10 cellular contexts compared by ENCODE assay signal in genomic region chr3:73622135-73622534, GRCh38. TPM values are rescaled to one million over a fixed set of nuclear protein-coding genes. Genes with fewer than 3 reads are reported as not detected.
DNase-seq lines count a peak whose midpoint lies in the region; FAIRE-seq and TF ChIP-seq lines count a peak whose summit lies in the region.
"Had no signal": no experiment of that assay in that cellular context is flagged by ENCODE, and none has a peak within 500 bp of the region (broad histone marks: within the 10 kb centered on the region; RNA-seq: fewer than 3 reads in every experiment).

No MANE protein-coding gene starts in this region.

- H3K4me1 Mint-ChIP-seq in nephron, result peaks cover 70% of the 10 kb centered on the region

- H3K4me3 ChIP-seq in BLaER1, result no peak overlapping the region
- peak overlapping the region; percentile 76 to 96 (median 88) for H3K4me3 ChIP-seq in esophagus muscularis mucosa
- no peak overlapping the region for H3K4me3 ChIP-seq in mesendoderm (ENCODE audit: low read length)

- TF ChIP-seq CTCF in esophagus muscularis mucosa (IDR thresholded peaks at IDR 0.05) (no peak), nephron (IDR thresholded peaks at IDR 0.05; ENCODE audit: unreplicated experiment in 3 of 3) (no peak), D721Med (IDR thresholded peaks at IDR 0.05; ENCODE audit: insufficient read depth, missing control alignments) (no peak), GM10266 (IDR thresholded peaks at IDR 0.05; ENCODE audit: control insufficient read depth, insufficient read depth, low read depth, missing control alignments) (no peak)

- H3K4me3 Mint-ChIP-seq in nephron, result peak overlapping the region; percentile 90 to 99 (median 97)

- no peak overlapping the region for H2BK120ac ChIP-seq in mesendoderm (ENCODE audit: low read depth, low read length)

- H2BK5ac ChIP-seq in mesendoderm (ENCODE audit: low read length), result no peak overlapping the region

- whole genome bisulfite sequencing in esophagus muscularis mucosa, result 14% methylated on average over 6 of the region's 6 CpGs
- WGBS in mesendoderm (ENCODE audit: extremely low coverage, insufficient coverage, low lambda C conversion rate), result no CpG with 5 or more reads among the region's 6 CpGs

- H3K27me3 ChIP-seq in BLaER1, result no peaks in the 10 kb centered on the region
- no peaks in the 10 kb centered on the region for H3K27me3 ChIP-seq in esophagus muscularis mucosa
- no peaks in the 10 kb centered on the region for H3K27me3 ChIP-seq in mesendoderm (ENCODE audit: insufficient read depth, low read length, poor library complexity)

- no peaks in the 10 kb centered on the region for H3K27me3 Mint-ChIP-seq in nephron (ENCODE audit: low read depth)

- peaks cover 15% of the 10 kb centered on the region for H3K36me3 Mint-ChIP-seq in nephron (ENCODE audit: low read depth)

- TF ChIP-seq POLR2A in esophagus muscularis mucosa (IDR thresholded peaks at IDR 0.05; ENCODE audit: low read depth), result no peak

- peak; percentile 70 to 84 for DNase-seq in NCI-H524 (lab: John Stamatoyannopoulos, UW)
- DNase-seq in esophagus muscularis mucosa (ENCODE audit: extremely low spot score), result no peak
- DNase-seq in D721Med (ENCODE audit: insufficient read length, low spot score), result no peak
- no peak for DNase-seq in GM10266 (ENCODE audit: extremely low spot score)
- no peak for DNase-seq in cerebellar cortex (ENCODE audit: low spot score)
- no peak for DNase-seq in mesendoderm
- DNase-seq: effector CD8-positive, alpha-beta T cell; T-helper 2 cell had no signal

- no peak for FAIRE-seq in D721Med (lab: Jason Lieb, UNC)

- peaks cover 18% of the 10 kb centered on the region for H3K9me3 ChIP-seq in BLaER1
- no peaks in the 10 kb centered on the region for H3K9me3 ChIP-seq in esophagus muscularis mucosa

- H4K20me1 ChIP-seq in BLaER1, result no peaks in the 10 kb centered on the region

- H3K4me1 ChIP-seq in BLaER1 (peaks cover 31% of the 10 kb centered on the region), esophagus muscularis mucosa (peaks cover 27 to 66% (median 61%) of the 10 kb centered on the region in 4 donors), mesendoderm (ENCODE audit: control insufficient read depth, low read depth, low read length) (no peaks in the 10 kb centered on the region)

- H3K4ac ChIP-seq in mesendoderm (ENCODE audit: low read depth, low read length), result no peak overlapping the region

- no peak overlapping the region for H3K56ac ChIP-seq in mesendoderm (ENCODE audit: low read length)

- H4K5ac ChIP-seq in mesendoderm (ENCODE audit: low read length), result no peak overlapping the region

- H4K8ac ChIP-seq in mesendoderm (ENCODE audit: low read depth, low read length), result no peak overlapping the region

- H2AK5ac ChIP-seq in mesendoderm (ENCODE audit: low read length), result no peak overlapping the region

- H3K79me1 ChIP-seq in mesendoderm (ENCODE audit: low read length), result no peaks in the 10 kb centered on the region

- H3K27ac ChIP-seq in BLaER1 (peak overlapping the region; percentile 32; the same call in 1 of the 2 replicates), esophagus muscularis mucosa (replicated peaks in 1 of 4) (peak overlapping the region; percentile 88 to 97 (median 92)), mesendoderm (ENCODE audit: low read depth, low read length) (no peak overlapping the region)

- intact Hi-C loops in esophagus muscularis mucosa (cut with DNase I), result loop anchor here (2.0 kb wide), 1 partner anchor 111 kb away; no protein-coding TSS in a partner anchor

- no peak for TF ChIP-seq EP300 in esophagus muscularis mucosa (IDR thresholded peaks at IDR 0.05)

- peak overlapping the region; percentile 59 for H3K4me2 ChIP-seq in BLaER1
- no peak overlapping the region for H3K4me2 ChIP-seq in mesendoderm (ENCODE audit: low read length)

- no peaks in the 10 kb centered on the region for H3K79me2 ChIP-seq in mesendoderm (ENCODE audit: control insufficient read depth, insufficient read depth, low read length)

- H3K23ac ChIP-seq in mesendoderm (ENCODE audit: low read length), result no peak overlapping the region

- no peaks in the 10 kb centered on the region for H3K36me3 ChIP-seq in BLaER1
- H3K36me3 ChIP-seq in esophagus muscularis mucosa, result no peaks in the 10 kb centered on the region
- no peaks in the 10 kb centered on the region for H3K36me3 ChIP-seq in mesendoderm (ENCODE audit: control insufficient read depth, insufficient read depth, low read length)

- H3K27ac Mint-ChIP-seq in nephron, result peak overlapping the region; percentile 89 to 95 (median 91)

- H3K18ac ChIP-seq in mesendoderm (ENCODE audit: low read length), result no peak overlapping the region

- H2BK15ac ChIP-seq in mesendoderm (replicated peaks; ENCODE audit: low read depth), result no peak overlapping the region

- no peak overlapping the region for H3K9ac ChIP-seq in BLaER1
- no peak overlapping the region for H3K9ac ChIP-seq in mesendoderm (ENCODE audit: low read length)

- H3K9me3 Mint-ChIP-seq in nephron, result no peaks in the 10 kb centered on the region

RNA-seq across cellular contexts. Expression of gene PDZRN3, which starts 2.6 kb away (rescaled TPM):
- total RNA-seq in esophagus muscularis mucosa, result 100 to 1,000 TPM; 149 to 314 (median 220) TPM
- polyA plus RNA-seq in mesendoderm (2013, experiment 1 of 2), result 8.4 TPM
- 9.0 TPM for polyA plus RNA-seq in mesendoderm (2013, experiment 2 of 2)

Comparison
In these comparisons a context has a peak if more than half of its experiments do, and no peak if none do; other contexts are left out.
1. H3K4me3 ChIP-seq: peak in esophagus muscularis mucosa (4 of 4); none in BLaER1 (single experiment) and mesendoderm (single experiment).
2. DNase-seq: peak in NCI-H524 (2 of 2); none in esophagus muscularis mucosa (single experiment), D721Med (single experiment), GM10266 (single experiment), cerebellar cortex (single experiment) and mesendoderm (single experiment).